ENCODE assay signal across 8 cellular contexts in genomic region chr3:123447749-123448502, GRCh38.
DNase-seq lines count a peak whose midpoint lies in the region; ATAC-seq lines count a peak whose summit lies in the region.

No MANE protein-coding gene starts in this region.

- H3K4me3 ChIP-seq in ACC112 (ENCODE audit: low read depth, low read length) (0 out of 2 replicates have a peak overlapping the region, but pooled peaks have one; percentile 68), HUES6 (ENCODE audit: low read depth, low read length) (peak overlapping the region; percentile 67), iPS-18a (ENCODE audit: low read length) (peak overlapping the region; percentile 58)

- H3K9me3 ChIP-seq in HUES6 (ENCODE audit: control insufficient read depth, insufficient read depth, low read depth, low read length) (no peaks in the 10 kb centered on the region), iPS-18a (ENCODE audit: control insufficient read depth, low read depth, low read length) (no peaks in the 10 kb centered on the region)

- H3K79me2 ChIP-seq in ACC112 (ENCODE audit: control insufficient read depth, insufficient read depth, low read length, unreplicated experiment), result no peaks in the 10 kb centered on the region

- DNase-seq in activated T-helper 9 cell treated with anti-CD3 and anti-CD28 coated beads, Interleukin-2, amount 50 U/mL, for 16 hours (ENCODE audit: low read depth), result peak; percentile 10
- DNase-seq in stimulated activated CD4-positive, alpha-beta T cell treated with anti-CD3 and anti-CD28 coated beads, Interleukin-2, amount 100 ng/mL, for 48 hours, result peak; percentile 43 to 49
- no peak for DNase-seq in superior temporal gyrus (ENCODE audit: extremely low spot score)

- H3K9ac ChIP-seq in HUES6 (ENCODE audit: low read length) (no peak overlapping the region), iPS-18a (ENCODE audit: low read length) (no peak overlapping the region)

- H3K27ac ChIP-seq in ACC112 (ENCODE audit: low read depth, low read length), result no peak overlapping the region
- no peak overlapping the region for H3K27ac ChIP-seq in HUES6 (ENCODE audit: low read depth, low read length)
- H3K27ac ChIP-seq in iPS-18a (ENCODE audit: low read length), result no peak overlapping the region

- ATAC-seq in GM18909 (IDR thresholded peaks at IDR 0.05; ENCODE audit: poor library complexity, unreplicated experiment), result no peak
- ATAC-seq in GM18873 (IDR thresholded peaks at IDR 0.05; ENCODE audit: low FRiP score, unreplicated experiment), result no peak

- no peak overlapping the region for H2AFZ ChIP-seq in ACC112 (ENCODE audit: low read length, unreplicated experiment)

- H3K4me1 ChIP-seq in ACC112 (ENCODE audit: control insufficient read depth, insufficient read depth, low read length, unreplicated experiment) (no peaks in the 10 kb centered on the region), HUES6 (ENCODE audit: control insufficient read depth, insufficient read depth, low read length) (no peaks in the 10 kb centered on the region; the same call in 1 of the 2 replicates), iPS-18a (ENCODE audit: control insufficient read depth, low read depth, low read length) (no peaks in the 10 kb centered on the region)

- H3K27me3 ChIP-seq in ACC112 (ENCODE audit: insufficient read depth, low read length), result peaks cover 85% of the 10 kb centered on the region
- peaks cover 71% of the 10 kb centered on the region for H3K27me3 ChIP-seq in HUES6 (ENCODE audit: control insufficient read depth, insufficient read depth, low read length)
- H3K27me3 ChIP-seq in iPS-18a (ENCODE audit: control insufficient read depth, insufficient read depth, low read length), result peaks cover 56% of the 10 kb centered on the region

- H3K36me3 ChIP-seq in ACC112 (ENCODE audit: insufficient read depth, low read length) (no peaks in the 10 kb centered on the region), HUES6 (ENCODE audit: control insufficient read depth, insufficient read depth, low read length) (no peaks in the 10 kb centered on the region), iPS-18a (ENCODE audit: control insufficient read depth, low read depth, low read length) (no peaks in the 10 kb centered on the region)
